In genomic region chr6:135521431-135521830, GRCh38 we compare ENCODE assay signal across 1 cellular context.
TF ChIP-seq lines count a peak whose summit lies in the region.

No MANE protein-coding gene starts in this region.

TF ChIP-seq in A549, 52 proteins besides CTCF, POLR2A, EP300 and RAD21 (continued from another document):
- no peak for TF ChIP-seq ATOH8 (CRISPR knock-in tag; IDR thresholded peaks at IDR 0.05; ENCODE audit: low read depth)
- TF ChIP-seq KDM5A (IDR thresholded peaks at IDR 0.05), result no peak
- TF ChIP-seq BHLHE40 (IDR thresholded peaks at IDR 0.05; ENCODE audit: low read depth, low read length), result no peak
- TF ChIP-seq TP53 (CRISPR knock-in tag; IDR thresholded peaks at IDR 0.05), result no peak
- TF ChIP-seq JUN (IDR thresholded peaks at IDR 0.05), result no peak
